In genomic region chrX:111349098-111349497, GRCh38 we compare ENCODE assay signal across 25 cellular contexts.
"Had no signal": no experiment of that assay in that cellular context is flagged by ENCODE, and none has a peak within 500 bp of the region (broad histone marks: within the 10 kb centered on the region; RNA-seq: fewer than 3 reads in every experiment).

No MANE protein-coding gene starts in this region.

- H3K27ac Mint-ChIP-seq: dendritic cell treated with granulocyte-macrophage colony-stimulating factor and Interleukin-4, amounts not matched to agents 40 ng/mL and 50 ng/mL, for 4 days; endodermal cell; naive thymus-derived CD8-positive, alpha-beta T cell; stimulated activated effector memory CD8-positive, alpha-beta T cell treated with anti-CD3 and anti-CD28 coated beads, Interleukin-12 subunit alpha, Interleukin-12 subunit beta, amount 100 ng/mL, for 72 hours had no signal

- H3K9me3 Mint-ChIP-seq: dendritic cell treated with granulocyte-macrophage colony-stimulating factor and Interleukin-4, amounts not matched to agents 40 ng/mL and 50 ng/mL, for 4 days had no signal

- H3K4me1 Mint-ChIP-seq: naive thymus-derived CD8-positive, alpha-beta T cell; stimulated activated effector memory CD8-positive, alpha-beta T cell treated with anti-CD3 and anti-CD28 coated beads, Interleukin-12 subunit alpha, Interleukin-12 subunit beta, amount 100 ng/mL, for 72 hours had no signal

- H3K79me2 ChIP-seq: hepatocyte had no signal

- H3K36me3 Mint-ChIP-seq: stimulated activated effector memory CD8-positive, alpha-beta T cell treated with anti-CD3 and anti-CD28 coated beads, Interleukin-12 subunit alpha, Interleukin-12 subunit beta, amount 100 ng/mL, for 72 hours had no signal

- ATAC-seq: esophagus mucosa; gastrocnemius medialis; left lung; lower lobe of right lung; naive thymus-derived CD8-positive, alpha-beta T cell; stimulated activated effector memory CD8-positive, alpha-beta T cell treated with anti-CD3 and anti-CD28 coated beads, Interleukin-12 subunit alpha, Interleukin-12 subunit beta, amount 100 ng/mL, for 72 hours had no signal

- H3K4me3 ChIP-seq: colonic mucosa, gastrocnemius medialis, heart left ventricle, hepatocyte, left lung, lower lobe of right lung, pancreas, right atrium auricular region, stomach, thyroid gland, vagina had no signal

- DNase-seq: colonic mucosa; effector CD8-positive, alpha-beta T cell; endodermal cell; foreskin fibroblast; gastrocnemius medialis; left cardiac atrium; left lung; lower lobe of right lung; naive thymus-derived CD8-positive, alpha-beta T cell; pancreas; stimulated activated CD4-positive, alpha-beta T cell treated with anti-CD3 and anti-CD28 coated beads, Interleukin-2, amount 100 ng/mL, for 24 hours; stimulated activated CD4-positive, alpha-beta T cell treated with anti-CD3 and anti-CD28 coated beads, Interleukin-4, amount 100 ng/mL, for 24 hours; stimulated activated naive CD4-positive, alpha-beta T cell treated with Interleukin-2 at 50 U/mL for 16 hours; stomach; thyroid gland; trophoblast cell had no signal

- H3K36me3 ChIP-seq: colonic mucosa, gastrocnemius medialis, heart left ventricle, left lung, lower lobe of right lung, neutrophil, pancreas, right atrium auricular region, stomach, thyroid gland, vagina had no signal

- H3K27ac ChIP-seq: colonic mucosa, epithelial cell of prostate, gastrocnemius medialis, hepatocyte, left lung, lower lobe of right lung, neutrophil, pancreas, right atrium auricular region, stomach, thyroid gland, vagina had no signal

- H3K9me3 ChIP-seq: colonic mucosa, gastrocnemius medialis, left lung, lower lobe of right lung, neutrophil, pancreas, thyroid gland, vagina had no signal

- H3K4me2 ChIP-seq: hepatocyte had no signal

- H2AFZ ChIP-seq: hepatocyte had no signal

- H3K4me3 Mint-ChIP-seq: dendritic cell treated with granulocyte-macrophage colony-stimulating factor and Interleukin-4, amounts not matched to agents 40 ng/mL and 50 ng/mL, for 4 days; endodermal cell; stimulated activated effector memory CD8-positive, alpha-beta T cell treated with anti-CD3 and anti-CD28 coated beads, Interleukin-12 subunit alpha, Interleukin-12 subunit beta, amount 100 ng/mL, for 72 hours had no signal

- H3K4me1 ChIP-seq: colonic mucosa, gastrocnemius medialis, left lung, lower lobe of right lung, pancreas, thyroid gland, vagina had no signal

- H3K27me3 Mint-ChIP-seq: dendritic cell treated with granulocyte-macrophage colony-stimulating factor and Interleukin-4, amounts not matched to agents 40 ng/mL and 50 ng/mL, for 4 days had no signal

- H3K27me3 ChIP-seq: colonic mucosa, gastrocnemius medialis, heart left ventricle, hepatocyte, neutrophil, pancreas, right atrium auricular region, stomach, thyroid gland, vagina had no signal
